ENCODE assay signal across 9 cellular contexts in genomic region chr1:162854245-162854860, GRCh38. TPM values are rescaled to one million over a fixed set of nuclear protein-coding genes. Genes with fewer than 3 reads are reported as not detected.
DNase-seq lines count a peak whose midpoint lies in the region; ATAC-seq and TF ChIP-seq lines count a peak whose summit lies in the region.
"Had no signal": no experiment of that assay in that cellular context is flagged by ENCODE, and none has a peak within 500 bp of the region (broad histone marks: within the 10 kb centered on the region; RNA-seq: fewer than 3 reads in every experiment).

No MANE protein-coding gene starts in this region.

- H3K4me3 Mint-ChIP-seq in activated T-helper 2 cell treated with anti-CD3 and anti-CD28 coated beads, Interferon-gamma antibody, Interleukin-2, Interleukin-4, amounts not matched to agents 10 μg/mL and 5 μg/mL and 100 μg/mL, durations not matched to agents 14 hours and 24 hours and 36 hours (ENCODE audit: low read depth), result no peak overlapping the region

- peaks cover 14% of the 10 kb centered on the region for H3K27me3 Mint-ChIP-seq in activated T-helper 2 cell treated with anti-CD3 and anti-CD28 coated beads, Interferon-gamma antibody, Interleukin-2, Interleukin-4, amounts not matched to agents 10 μg/mL and 5 μg/mL and 100 μg/mL, durations not matched to agents 14 hours and 24 hours and 36 hours (ENCODE audit: low read depth)

- no peak overlapping the region for H2BK12ac ChIP-seq in trophoblast cell (ENCODE audit: low read length)

- H3K27ac Mint-ChIP-seq in activated T-helper 2 cell treated with anti-CD3 and anti-CD28 coated beads, Interferon-gamma antibody, Interleukin-2, Interleukin-4, amounts not matched to agents 10 μg/mL and 5 μg/mL and 100 μg/mL, durations not matched to agents 14 hours and 24 hours and 36 hours, result no peak overlapping the region

- H3K14ac ChIP-seq in trophoblast cell (ENCODE audit: low read length), result no peak overlapping the region

- 28 to 40% methylated on average over 4 of the region's 4 CpGs for WGBS in gastroesophageal sphincter (ENCODE audit: low coverage in 1 of 2), 2 donors
- no CpG with 5 or more reads among the region's 4 CpGs for WGBS in trophoblast cell (ENCODE audit: extremely low coverage, insufficient coverage, insufficient read length)

- CTCF ChIA-PET in PC-3 (lab: Charles Lee), result interaction anchor here (0.5 to 2.2 kb wide), 4 partner anchors 20 to 314 kb away, joined by 3 to 21 read pairs (median 10); partner anchors contain the start of gene RGS4

- no peak overlapping the region for H4K12ac ChIP-seq in trophoblast cell (ENCODE audit: low read depth, low read length)

- no peaks in the 10 kb centered on the region for H3K4me1 Mint-ChIP-seq in activated T-helper 2 cell treated with anti-CD3 and anti-CD28 coated beads, Interferon-gamma antibody, Interleukin-2, Interleukin-4, amounts not matched to agents 10 μg/mL and 5 μg/mL and 100 μg/mL, durations not matched to agents 14 hours and 24 hours and 36 hours (ENCODE audit: low read depth)

- H3K4me2 ChIP-seq in PC-3 (ENCODE audit: low read length) (no peak overlapping the region), trophoblast cell (ENCODE audit: low read length) (no peak overlapping the region)

- ATAC-seq in GM21447 (IDR thresholded peaks at IDR 0.05; ENCODE audit: unreplicated experiment), result peak; percentile 87
- peak; percentile 52 for ATAC-seq in PC-3
- peak; percentile 51 for ATAC-seq in gastroesophageal sphincter

- intact Hi-C loops in PC-3 (cut with micrococcal nuclease), result loop anchor here (1.0 to 2.0 kb wide), 5 partner anchors 20 to 460 kb away; partner anchors contain the start of gene RGS4
- intact Hi-C loops in activated T-helper 2 cell treated with anti-CD3 and anti-CD28 coated beads, Interferon-gamma antibody, Interleukin-2, Interleukin-4, amounts not matched to agents 10 μg/mL and 5 μg/mL and 100 μg/mL, durations not matched to agents 14 hours and 24 hours and 36 hours (cut with micrococcal nuclease), result loop anchor here (1.0 kb wide), 1 partner anchor 462 kb away; no protein-coding TSS in a partner anchor

- BruUV-seq in PC-3 (replicated peaks; lab: Mats Ljungman, UMichigan), result no TSS peak

- TF ChIP-seq CTCF in PC-3 (conservative IDR thresholded peaks at IDR 0.05; ENCODE audit: low read depth, low read length), result peak; percentile 97
- peak; percentile 60 to 71 (median 66) for TF ChIP-seq CTCF in gastroesophageal sphincter (IDR thresholded peaks at IDR 0.05)

- no peak overlapping the region for H3K4me3 ChIP-seq in PC-3 (ENCODE audit: low read length)
- no peak overlapping the region for H3K4me3 ChIP-seq in gastroesophageal sphincter
- H3K4me3 ChIP-seq in trophoblast cell (ENCODE audit: low read depth, low read length), result no peak overlapping the region

- no peak overlapping the region for H3K23ac ChIP-seq in trophoblast cell (ENCODE audit: low read length)

- peak overlapping the region; percentile 81 for H3K27ac ChIP-seq in PC-3 (ENCODE audit: low read length)
- no peak overlapping the region for H3K27ac ChIP-seq in gastroesophageal sphincter
- H3K27ac ChIP-seq in trophoblast cell (ENCODE audit: low read depth, low read length), result no peak overlapping the region

- no peak overlapping the region for H3K4ac ChIP-seq in trophoblast cell (ENCODE audit: low read depth, low read length)

- H3K79me2 ChIP-seq in PC-3 (ENCODE audit: low read length) (no peaks in the 10 kb centered on the region), trophoblast cell (ENCODE audit: control insufficient read depth, insufficient read depth, low read length, poor library complexity) (no peaks in the 10 kb centered on the region)

- no peak for TF ChIP-seq EP300 in gastroesophageal sphincter (IDR thresholded peaks at IDR 0.05)

- H3K4me1 ChIP-seq in PC-3 (ENCODE audit: insufficient read depth, low read length), result peaks cover 49% of the 10 kb centered on the region
- peaks cover 0 to 7% (median 0%) of the 10 kb centered on the region in 3 donors for H3K4me1 ChIP-seq in gastroesophageal sphincter
- no peaks in the 10 kb centered on the region for H3K4me1 ChIP-seq in trophoblast cell (ENCODE audit: control insufficient read depth in 1 of 2, insufficient read depth in 2 of 2, low read length in 2 of 2)

- H2BK120ac ChIP-seq in trophoblast cell (ENCODE audit: insufficient read depth, low read length, poor library complexity), result no peak overlapping the region

- no peaks in the 10 kb centered on the region for H3K36me3 Mint-ChIP-seq in activated T-helper 2 cell treated with anti-CD3 and anti-CD28 coated beads, Interferon-gamma antibody, Interleukin-2, Interleukin-4, amounts not matched to agents 10 μg/mL and 5 μg/mL and 100 μg/mL, durations not matched to agents 14 hours and 24 hours and 36 hours (ENCODE audit: low read depth)

- peak; percentile 83 for DNase-seq in DMS153 (lab: John Stamatoyannopoulos, UW)
- DNase-seq in KBM-7, result peak; percentile 63
- peak; percentile 93 for DNase-seq in PC-3
- peak; percentile 12 for DNase-seq in activated T-helper 2 cell treated with anti-CD3 and anti-CD28 coated beads, Interferon-gamma antibody, Interleukin-2, Interleukin-4, amounts not matched to agents 10 μg/mL and 5 μg/mL and 100 μg/mL, durations not matched to agents 14 hours and 24 hours and 36 hours (ENCODE audit: low spot score)
- DNase-seq in trophoblast cell, result peak; percentile 26 to 72
- DNase-seq in GOT3 (lab: John Stamatoyannopoulos, UW), result no peak

- no peaks in the 10 kb centered on the region for H4K20me1 ChIP-seq in PC-3 (ENCODE audit: low read length)

- peak overlapping the region; percentile 19; the same call in 1 of the 2 replicates for H2AFZ ChIP-seq in PC-3 (ENCODE audit: low read length)
- peak overlapping the region; percentile 35 for H2AFZ ChIP-seq in trophoblast cell (ENCODE audit: insufficient read depth, low read length, poor library complexity)

- H3K18ac ChIP-seq in trophoblast cell (ENCODE audit: low read length), result no peak overlapping the region

- no peak for TF ChIP-seq POLR2A in gastroesophageal sphincter (IDR thresholded peaks at IDR 0.05)

- no peak overlapping the region for H2AK5ac ChIP-seq in trophoblast cell (ENCODE audit: low read length)

- H2BK5ac ChIP-seq in trophoblast cell (ENCODE audit: low read depth, low read length, poor library complexity), result no peak overlapping the region

- POLR2A ChIA-PET in PC-3 (lab: Charles Lee; ENCODE audit: unreplicated experiment), result no interaction called here

- no peaks in the 10 kb centered on the region for H3K9me2 ChIP-seq in PC-3 (replicated peaks; ENCODE audit: low read length)

- H3K27me3 ChIP-seq in PC-3 (ENCODE audit: low read length) (no peaks in the 10 kb centered on the region), gastroesophageal sphincter (no peaks in the 10 kb centered on the region), trophoblast cell (ENCODE audit: insufficient read depth, low read length) (no peaks in the 10 kb centered on the region)

- H3F3A ChIP-seq in PC-3 (ENCODE audit: low read length, unreplicated experiment), result peaks cover 3% of the 10 kb centered on the region

- no peaks in the 10 kb centered on the region for H3K9me3 Mint-ChIP-seq in activated T-helper 2 cell treated with anti-CD3 and anti-CD28 coated beads, Interferon-gamma antibody, Interleukin-2, Interleukin-4, amounts not matched to agents 10 μg/mL and 5 μg/mL and 100 μg/mL, durations not matched to agents 14 hours and 24 hours and 36 hours

- H3K9ac ChIP-seq in PC-3 (ENCODE audit: low read length) (no peak overlapping the region; the same call in 1 of the 2 replicates), trophoblast cell (ENCODE audit: low read length) (no peak overlapping the region)

- H4K91ac ChIP-seq in trophoblast cell (ENCODE audit: low read depth, low read length), result no peak overlapping the region

- in situ Hi-C loops in KBM-7 (cut with MboI; ENCODE audit: low pct_unique_long_range_greater_than_20kb, low sequenced_read_pairs), result loop anchor here (25.0 kb wide), 2 partner anchors 333 to 458 kb away; partner anchors contain the start of gene NUF2

- H4K8ac ChIP-seq in trophoblast cell (ENCODE audit: low read depth, low read length), result peak overlapping the region; percentile 54

- H3K36me3 ChIP-seq in PC-3 (ENCODE audit: low read depth, low read length) (no peaks in the 10 kb centered on the region), gastroesophageal sphincter (no peaks in the 10 kb centered on the region), trophoblast cell (ENCODE audit: control insufficient read depth in 1 of 2, insufficient read depth in 2 of 2, low read length in 2 of 2) (no peaks in the 10 kb centered on the region)

- no peaks in the 10 kb centered on the region for H3K79me1 ChIP-seq in trophoblast cell (ENCODE audit: low read length)

- no peaks in the 10 kb centered on the region for H3K9me3 ChIP-seq in PC-3 (ENCODE audit: low read length)
- no peaks in the 10 kb centered on the region for H3K9me3 ChIP-seq in gastroesophageal sphincter
- no peaks in the 10 kb centered on the region for H3K9me3 ChIP-seq in trophoblast cell (ENCODE audit: insufficient read depth, low read depth, low read length)

RNA-seq across cellular contexts. Expression of gene CCDC190, which starts 6.6 kb away (rescaled TPM):
- total RNA-seq in PC-3 (2014; rRNA removed) (0.62 TPM in 1 of 2 replicates, not detected in the other), gastroesophageal sphincter (not detected)
- not detected in 2 replicates for total RNA-seq in activated T-helper 2 cell treated with anti-CD3 and anti-CD28 coated beads, Interferon-gamma antibody, Interleukin-2, Interleukin-4, amounts not matched to agents 10 μg/mL and 5 μg/mL and 100 μg/mL, durations not matched to agents 14 hours and 24 hours and 36 hours
- polyA plus RNA-seq in trophoblast cell (2013), result not detected in 2 replicates
- polyA plus RNA-seq: adipose tissue had no signal
